ENCODE assay signal across 26 cellular contexts in the genomic region with DNA sequence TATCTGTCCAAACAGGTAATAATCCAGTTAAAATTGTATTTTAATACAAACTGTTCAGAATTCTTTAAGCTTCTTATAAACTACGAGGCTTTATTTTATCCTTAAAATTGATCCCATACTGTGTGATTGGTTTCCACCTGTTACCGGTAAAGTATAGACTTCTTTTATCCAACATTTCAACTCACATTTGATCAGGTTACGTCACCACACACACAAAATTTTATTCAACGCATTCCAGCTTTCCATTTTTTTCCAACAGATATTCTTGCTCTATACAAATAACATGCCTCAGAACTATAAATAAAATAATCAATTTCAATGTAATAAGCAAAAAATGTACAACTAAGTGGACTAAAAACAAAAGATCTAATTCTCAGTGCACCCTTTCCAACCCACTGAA. TPM values are rescaled to one million over a fixed set of nuclear protein-coding genes. Genes with fewer than 3 reads are reported as not detected.
"Had no signal": no experiment of that assay in that cellular context is flagged by ENCODE, and none has a peak within 500 bp of the region (broad histone marks: within the 10 kb centered on the region; RNA-seq: fewer than 3 reads in every experiment).

No MANE protein-coding gene starts in this region.

- H3K27me3 ChIP-seq: ascending aorta, brain microvascular endothelial cell, right atrium auricular region, uterus had no signal

- H3K4me1 Mint-ChIP-seq: activated CD4-positive, alpha-beta T cell treated with anti-CD3 and anti-CD28 coated beads, Interleukin-2, amount 10 ng/mL, durations not matched to agents 24 days and 14 days; activated naive CD8-positive, alpha-beta T cell treated with anti-CD3 and anti-CD28 coated beads for 36 hours had no signal

- DNase-seq: activated CD4-positive, alpha-beta memory T cell treated with anti-CD3 and anti-CD28 coated beads for 36 hours; activated CD4-positive, alpha-beta T cell treated with anti-CD3 and anti-CD28 coated beads, Interleukin-2, amount 10 ng/mL, durations not matched to agents 24 days and 14 days; activated CD4-positive, CD25-positive, alpha-beta regulatory T cell treated with anti-CD3 and anti-CD28 coated beads, Interleukin-2, amount 50 U/mL, for 72 hours; activated CD8-positive, alpha-beta memory T cell treated with anti-CD3 and anti-CD28 coated beads, Interleukin-2, amount 50 U/mL, for 4 hours; activated effector memory CD4-positive, alpha-beta T cell treated with anti-CD3 and anti-CD28 coated beads, Interleukin-2, amount 50 U/mL, for 16 hours; activated naive CD4-positive, alpha-beta T cell treated with anti-CD3 and anti-CD28 coated beads for 36 hours; activated naive CD8-positive, alpha-beta T cell treated with anti-CD3 and anti-CD28 coated beads for 36 hours; activated T-cell treated with anti-CD3 and anti-CD28 coated beads, Interleukin-2, amount 50 U/mL, for 1 hour; brain microvascular endothelial cell; caudate nucleus; cortex of kidney; gastrocnemius medialis; left cardiac atrium; left ventricle myocardium superior; naive thymus-derived CD8-positive, alpha-beta T cell; pancreas; stimulated activated naive CD4-positive, alpha-beta T cell treated with Interleukin-2 at 50 U/mL for 16 hours; T-helper 2 cell; uterus had no signal

- H3K4me1 ChIP-seq: ascending aorta, gastrocnemius medialis, pancreas, right atrium auricular region, uterus had no signal

- H3K36me3 ChIP-seq: ascending aorta, brain microvascular endothelial cell, gastrocnemius medialis, pancreas, right atrium auricular region, uterus had no signal

- H3K9me3 Mint-ChIP-seq: activated CD4-positive, alpha-beta T cell treated with anti-CD3 and anti-CD28 coated beads, Interleukin-2, amount 10 ng/mL, durations not matched to agents 24 days and 14 days; activated naive CD8-positive, alpha-beta T cell treated with anti-CD3 and anti-CD28 coated beads for 36 hours; activated T-helper 1 cell treated with anti-CD3 and anti-CD28 coated beads, Interleukin-12 subunit alpha, Interleukin-12 subunit beta, Interleukin-2, Interleukin-4 antibody, amounts not matched to agents 30 ng/mL and 10 ng/mL and 1 ng/mL, durations not matched to agents 14 hours and 24 hours and 36 hours; type B pancreatic cell had no signal

- ATAC-seq: gastrocnemius medialis; left cardiac atrium; left ventricle myocardium superior; naive thymus-derived CD8-positive, alpha-beta T cell; pancreas had no signal

- H3K27ac Mint-ChIP-seq: activated CD4-positive, alpha-beta memory T cell treated with anti-CD3 and anti-CD28 coated beads for 36 hours; activated CD4-positive, alpha-beta T cell treated with anti-CD3 and anti-CD28 coated beads, Interleukin-2, amount 10 ng/mL, durations not matched to agents 24 days and 14 days; activated naive CD4-positive, alpha-beta T cell treated with anti-CD3 and anti-CD28 coated beads for 36 hours; activated naive CD8-positive, alpha-beta T cell treated with anti-CD3 and anti-CD28 coated beads for 36 hours; activated T-helper 1 cell treated with anti-CD3 and anti-CD28 coated beads, Interleukin-12 subunit alpha, Interleukin-12 subunit beta, Interleukin-2, Interleukin-4 antibody, amounts not matched to agents 30 ng/mL and 10 ng/mL and 1 ng/mL, durations not matched to agents 14 hours and 24 hours and 36 hours; naive thymus-derived CD8-positive, alpha-beta T cell; type B pancreatic cell had no signal

- H3K4me3 ChIP-seq: ascending aorta, hepatocyte, pancreas, right atrium auricular region, uterus had no signal

- H3K9me3 ChIP-seq: ascending aorta, gastrocnemius medialis, pancreas, right atrium auricular region, uterus had no signal

- H3K36me3 Mint-ChIP-seq: activated naive CD8-positive, alpha-beta T cell treated with anti-CD3 and anti-CD28 coated beads for 36 hours had no signal

- H3K4me3 Mint-ChIP-seq: activated CD4-positive, alpha-beta memory T cell treated with anti-CD3 and anti-CD28 coated beads for 36 hours; activated CD4-positive, alpha-beta T cell treated with anti-CD3 and anti-CD28 coated beads, Interleukin-2, amount 10 ng/mL, durations not matched to agents 24 days and 14 days; activated naive CD4-positive, alpha-beta T cell treated with anti-CD3 and anti-CD28 coated beads for 36 hours; activated naive CD8-positive, alpha-beta T cell treated with anti-CD3 and anti-CD28 coated beads for 36 hours; activated T-helper 1 cell treated with anti-CD3 and anti-CD28 coated beads, Interleukin-12 subunit alpha, Interleukin-12 subunit beta, Interleukin-2, Interleukin-4 antibody, amounts not matched to agents 30 ng/mL and 10 ng/mL and 1 ng/mL, durations not matched to agents 14 hours and 24 hours and 36 hours; naive thymus-derived CD8-positive, alpha-beta T cell; type B pancreatic cell had no signal

- H3K27ac ChIP-seq: ascending aorta, brain microvascular endothelial cell, hepatocyte, pancreas, right atrium auricular region, uterus had no signal

RNA-seq across cellular contexts. Expression of gene NOVA1, which starts 4.5 kb away (rescaled TPM):
- total RNA-seq: activated CD4-positive, alpha-beta memory T cell treated with anti-CD3 and anti-CD28 coated beads for 36 hours; activated naive CD4-positive, alpha-beta T cell treated with anti-CD3 and anti-CD28 coated beads for 36 hours; lung microvascular endothelial cell had no signal
- polyA plus RNA-seq: keratinocyte; naive thymus-derived CD8-positive, alpha-beta T cell had no signal
